In the genomic region with DNA sequence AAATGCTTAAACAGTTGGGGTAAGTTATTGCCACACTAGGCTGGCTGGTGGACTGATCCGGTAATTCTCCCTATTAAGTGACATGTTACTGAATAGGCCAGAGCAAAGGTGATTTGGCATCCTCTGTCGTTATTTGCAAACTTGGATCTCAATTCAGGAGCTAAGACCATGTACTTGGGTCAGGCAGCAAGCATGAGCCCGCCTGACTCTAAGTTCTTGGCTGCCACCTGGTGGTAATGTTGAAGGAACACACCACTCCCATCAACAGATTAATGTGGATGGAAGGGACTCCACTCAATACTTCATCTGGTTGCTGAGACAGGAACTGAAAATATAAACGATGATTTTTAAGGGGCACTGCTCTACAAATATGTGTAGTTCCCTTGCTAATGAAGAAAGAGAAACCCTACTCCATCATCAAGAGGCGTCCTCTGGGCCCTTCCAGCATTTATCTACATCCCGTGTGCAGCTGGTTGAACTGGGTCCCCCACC, we compare ENCODE assay signal across 8 cellular contexts.
DNase-seq lines count a peak whose midpoint lies in the region; ATAC-seq and TF ChIP-seq lines count a peak whose summit lies in the region.

No MANE protein-coding gene starts in this region.

- WGBS in thyroid gland, 2 donors: 23 to 24% methylated on average over 6 of the region's 6 CpGs

- intact Hi-C loops in thyroid gland (cut with DNase I): loop anchor here (2.0 kb wide), 1 partner anchor 253 kb away; no protein-coding TSS in a partner anchor

- no peaks in the 10 kb centered on the region for H3K9me3 Mint-ChIP-seq in activated T-cell treated with anti-CD3 and anti-CD28 coated beads, Interleukin-2, amount 50 U/mL, for 4 hours
- no peaks in the 10 kb centered on the region for H3K9me3 Mint-ChIP-seq in neural progenitor cell

- H3K79me2 ChIP-seq in KMS-11 (ENCODE audit: insufficient read depth, low read depth): no peaks in the 10 kb centered on the region
- H3K79me2 ChIP-seq in neural progenitor cell (ENCODE audit: low read depth): no peaks in the 10 kb centered on the region

- no peak overlapping the region for H3K9ac ChIP-seq in KMS-11
- H3K9ac ChIP-seq in neural progenitor cell: no peak overlapping the region

- H3K36me3 ChIP-seq in KMS-11 (ENCODE audit: insufficient read depth) (no peaks in the 10 kb centered on the region), neural progenitor cell (no peaks in the 10 kb centered on the region), thyroid gland (no peaks in the 10 kb centered on the region)

- no peak overlapping the region for H3K4me3 ChIP-seq in KMS-11 (IDR thresholded peaks at IDR 0.05; ENCODE audit: insufficient read depth, low read depth, low read length)
- no peak overlapping the region for H3K4me3 ChIP-seq in fibroblast of mammary gland (ENCODE audit: control insufficient read depth, low read depth, low read length)
- H3K4me3 ChIP-seq in neural progenitor cell: no peak overlapping the region
- no peak overlapping the region for H3K4me3 ChIP-seq in thyroid gland (replicated peaks in 1 of 3)

- H3K27me3 ChIP-seq in KMS-11 (ENCODE audit: insufficient read depth, low read depth) (no peaks in the 10 kb centered on the region), neural progenitor cell (no peaks in the 10 kb centered on the region), thyroid gland (no peaks in the 10 kb centered on the region)

- no peaks in the 10 kb centered on the region for H3K9me3 ChIP-seq in neural progenitor cell (ENCODE audit: low read depth)
- no peaks in the 10 kb centered on the region for H3K9me3 ChIP-seq in thyroid gland

- no peak overlapping the region for H3K4me2 ChIP-seq in KMS-11
- H3K4me2 ChIP-seq in neural progenitor cell: no peak overlapping the region

- H3K4me1 ChIP-seq in KMS-11 (ENCODE audit: low read depth, poor library complexity, severe bottlenecking) (peaks cover 28% of the 10 kb centered on the region), neural progenitor cell (no peaks in the 10 kb centered on the region), thyroid gland (peaks cover 0 to 4% of the 10 kb centered on the region in 2 donors)

- no peak for TF ChIP-seq POLR2A in thyroid gland (IDR thresholded peaks at IDR 0.05)

- DNase-seq in DMS153 (lab: John Stamatoyannopoulos, UW) (peak; percentile 75), RKO (ENCODE audit: low spot score) (peak; percentile 84), fibroblast of mammary gland (ENCODE audit: low read depth) (peak; percentile 84), neural progenitor cell (ENCODE audit: low spot score) (peak; percentile 89), thyroid gland (peak; percentile 56 to 70)
- peak; percentile 49 for DNase-seq in activated T-cell treated with anti-CD3 and anti-CD28 coated beads, Interleukin-2, amount 50 U/mL, for 4 hours

- H3K4me3 Mint-ChIP-seq in activated T-cell treated with anti-CD3 and anti-CD28 coated beads, Interleukin-2, amount 50 U/mL, for 4 hours: no peak overlapping the region
- H3K4me3 Mint-ChIP-seq in neural progenitor cell: no peak overlapping the region

- H3K27ac ChIP-seq in KMS-11: no peak overlapping the region
- H3K27ac ChIP-seq in neural progenitor cell: no peak overlapping the region
- no peak overlapping the region for H3K27ac ChIP-seq in thyroid gland

- no peak overlapping the region for H2AFZ ChIP-seq in KMS-11 (ENCODE audit: low read depth)
- H2AFZ ChIP-seq in neural progenitor cell (replicated peaks): no peak overlapping the region

- no peaks in the 10 kb centered on the region for H3K36me3 Mint-ChIP-seq in activated T-cell treated with anti-CD3 and anti-CD28 coated beads, Interleukin-2, amount 50 U/mL, for 4 hours (ENCODE audit: insufficient read depth)
- no peaks in the 10 kb centered on the region for H3K36me3 Mint-ChIP-seq in neural progenitor cell

- no peaks in the 10 kb centered on the region for H3K27me3 Mint-ChIP-seq in activated T-cell treated with anti-CD3 and anti-CD28 coated beads, Interleukin-2, amount 50 U/mL, for 4 hours (ENCODE audit: low read depth)
- H3K27me3 Mint-ChIP-seq in neural progenitor cell (ENCODE audit: insufficient read depth, low read depth): peaks cover 2% of the 10 kb centered on the region

- H3K27ac Mint-ChIP-seq in neural progenitor cell: no peak overlapping the region

- no peaks in the 10 kb centered on the region for H3F3A ChIP-seq in neural progenitor cell (ENCODE audit: low read depth)

- TF ChIP-seq CTCF in KMS-11 (conservative IDR thresholded peaks at IDR 0.05; ENCODE audit: low read depth, low read length) (peak; percentile 96), fibroblast of mammary gland (conservative IDR thresholded peaks at IDR 0.05; ENCODE audit: control insufficient read depth, insufficient read depth, low read depth, low read length) (peak; percentile 76), neural progenitor cell (IDR thresholded peaks at IDR 0.05) (peak; percentile 91), thyroid gland (IDR thresholded peaks at IDR 0.05) (peak; percentile 57 to 89 (median 82))

- ATAC-seq in GM21619 (IDR thresholded peaks at IDR 0.05; ENCODE audit: unreplicated experiment): peak; percentile 94
- ATAC-seq in activated T-cell treated with anti-CD3 and anti-CD28 coated beads, Interleukin-2, amount 50 U/mL, for 4 hours: peak; percentile 64 to 67

- H4K20me1 ChIP-seq in KMS-11 (ENCODE audit: insufficient read depth) (no peaks in the 10 kb centered on the region), neural progenitor cell (ENCODE audit: low read depth) (no peaks in the 10 kb centered on the region)

- H3K4me1 Mint-ChIP-seq in activated T-cell treated with anti-CD3 and anti-CD28 coated beads, Interleukin-2, amount 50 U/mL, for 4 hours (ENCODE audit: low read depth): peaks cover 19% of the 10 kb centered on the region
- H3K4me1 Mint-ChIP-seq in neural progenitor cell: no peaks in the 10 kb centered on the region
